1 cellular context compared by ENCODE assay signal in genomic region chr4:135515295-135515694, GRCh38.
TF ChIP-seq lines count a peak whose summit lies in the region.

No MANE protein-coding gene starts in this region.

TF ChIP-seq in GM23338, 12 proteins besides CTCF, POLR2A, EP300 and RAD21 (continued from another document):
- TF ChIP-seq ZNF462 (CRISPR knock-in tag; IDR thresholded peaks at IDR 0.05) (no peak), ZNF114 (CRISPR knock-in tag; IDR thresholded peaks at IDR 0.05) (no peak), ETS1 (IDR thresholded peaks at IDR 0.05) (no peak), NANOG (IDR thresholded peaks at IDR 0.05; ENCODE audit: borderline replicate concordance) (no peak), ZNF331 (CRISPR knock-in tag; IDR thresholded peaks at IDR 0.05; ENCODE audit: low read depth) (no peak), JUNB (IDR thresholded peaks at IDR 0.05; ENCODE audit: unreplicated experiment) (no peak)
TF ChIP-seq in GM23338: peak in this region for 0.
